ENCODE assay signal across 31 cellular contexts in genomic region chr5:148445578-148445977, GRCh38.
"Had no signal": no experiment of that assay in that cellular context is flagged by ENCODE, and none has a peak within 500 bp of the region (broad histone marks: within the 10 kb centered on the region; RNA-seq: fewer than 3 reads in every experiment).

No MANE protein-coding gene starts in this region.

- ATAC-seq: activated CD4-positive, alpha-beta T cell treated with anti-CD3 and anti-CD28 coated beads for 36 hours; activated CD8-positive, alpha-beta memory T cell treated with anti-CD3 and anti-CD28 coated beads, Interleukin-2, amount 10 ng/mL, durations not matched to agents 7 days and 5 days; activated CD8-positive, alpha-beta T cell treated with anti-CD3 and anti-CD28 coated beads, Interleukin-2, amount 10 ng/mL, durations not matched to agents 7 days and 5 days; activated naive CD8-positive, alpha-beta T cell treated with anti-CD3 and anti-CD28 coated beads, Interleukin-2, amount 50 U/mL, for 24 hours; body of pancreas; esophagus mucosa had no signal

- H3K27me3 ChIP-seq: adrenal gland, body of pancreas, dorsolateral prefrontal cortex had no signal

- H3K27ac ChIP-seq: adrenal gland, body of pancreas, coronary artery, dorsolateral prefrontal cortex had no signal

- H3K27ac Mint-ChIP-seq: activated CD4-positive, alpha-beta memory T cell treated with anti-CD3 and anti-CD28 coated beads for 36 hours; activated CD4-positive, alpha-beta T cell treated with anti-CD3 and anti-CD28 coated beads for 36 hours; activated CD4-positive, alpha-beta T cell treated with anti-CD3 and anti-CD28 coated beads, Interleukin-2, amount 10 ng/mL, durations not matched to agents 24 days and 14 days; activated CD8-positive, alpha-beta memory T cell treated with anti-CD3 and anti-CD28 coated beads, Interleukin-2, amount 10 ng/mL, durations not matched to agents 7 days and 5 days; activated CD8-positive, alpha-beta T cell treated with anti-CD3 and anti-CD28 coated beads, Interleukin-2, amount 10 ng/mL, durations not matched to agents 7 days and 5 days; activated naive CD4-positive, alpha-beta T cell treated with anti-CD3 and anti-CD28 coated beads for 36 hours; activated naive CD4-positive, alpha-beta T cell treated with anti-CD3 and anti-CD28 coated beads, Interleukin-2, amount 50 U/mL, for 24 hours; activated naive CD8-positive, alpha-beta T cell treated with anti-CD3 and anti-CD28 coated beads for 36 hours; activated naive CD8-positive, alpha-beta T cell treated with anti-CD3 and anti-CD28 coated beads, Interleukin-2, amount 50 U/mL, for 24 hours; activated T-helper 1 cell treated with anti-CD3 and anti-CD28 coated beads, Interleukin-12 subunit alpha, Interleukin-12 subunit beta, Interleukin-2, Interleukin-4 antibody, amounts not matched to agents 30 ng/mL and 10 ng/mL and 1 ng/mL, durations not matched to agents 14 hours and 24 hours and 36 hours; activated T-helper 2 cell treated with anti-CD3 and anti-CD28 coated beads, Interferon-gamma antibody, Interleukin-2, Interleukin-4, amounts not matched to agents 10 μg/mL and 5 μg/mL and 100 μg/mL, durations not matched to agents 14 hours and 24 hours and 36 hours; dendritic cell treated with granulocyte-macrophage colony-stimulating factor and Interleukin-4, amounts not matched to agents 40 ng/mL and 50 ng/mL, for 4 days; endodermal cell had no signal

- H3K9me3 Mint-ChIP-seq: activated CD4-positive, alpha-beta memory T cell treated with anti-CD3 and anti-CD28 coated beads for 36 hours; activated CD4-positive, alpha-beta T cell treated with anti-CD3 and anti-CD28 coated beads, Interleukin-2, amount 10 ng/mL, durations not matched to agents 24 days and 14 days; activated naive CD4-positive, alpha-beta T cell treated with anti-CD3 and anti-CD28 coated beads for 36 hours; activated naive CD4-positive, alpha-beta T cell treated with anti-CD3 and anti-CD28 coated beads, Interleukin-2, amount 50 U/mL, for 24 hours; activated naive CD8-positive, alpha-beta T cell treated with anti-CD3 and anti-CD28 coated beads for 36 hours; activated naive CD8-positive, alpha-beta T cell treated with anti-CD3 and anti-CD28 coated beads, Interleukin-2, amount 50 U/mL, for 24 hours; activated T-helper 1 cell treated with anti-CD3 and anti-CD28 coated beads, Interleukin-12 subunit alpha, Interleukin-12 subunit beta, Interleukin-2, Interleukin-4 antibody, amounts not matched to agents 30 ng/mL and 10 ng/mL and 1 ng/mL, durations not matched to agents 14 hours and 24 hours and 36 hours; activated T-helper 2 cell treated with anti-CD3 and anti-CD28 coated beads, Interferon-gamma antibody, Interleukin-2, Interleukin-4, amounts not matched to agents 10 μg/mL and 5 μg/mL and 100 μg/mL, durations not matched to agents 14 hours and 24 hours and 36 hours; central memory CD8-positive, alpha-beta T cell; dendritic cell treated with granulocyte-macrophage colony-stimulating factor and Interleukin-4, amounts not matched to agents 40 ng/mL and 50 ng/mL, for 4 days; endodermal cell had no signal

- H3K36me3 Mint-ChIP-seq: activated naive CD8-positive, alpha-beta T cell treated with anti-CD3 and anti-CD28 coated beads for 36 hours had no signal

- FAIRE-seq: frontal cortex had no signal

- H3K9me3 ChIP-seq: adrenal gland, body of pancreas had no signal

- DNase-seq: activated CD4-positive, alpha-beta memory T cell treated with anti-CD3 and anti-CD28 coated beads for 36 hours; activated CD4-positive, alpha-beta T cell treated with anti-CD3 and anti-CD28 coated beads for 36 hours; activated CD4-positive, alpha-beta T cell treated with anti-CD3 and anti-CD28 coated beads, Interleukin-2, amount 10 ng/mL, durations not matched to agents 24 days and 14 days; activated CD4-positive, CD25-positive, alpha-beta regulatory T cell; activated CD4-positive, CD25-positive, alpha-beta regulatory T cell treated with anti-CD3 and anti-CD28 coated beads, Interleukin-2, amount 50 U/mL, for 72 hours; activated CD8-positive, alpha-beta memory T cell treated with anti-CD3 and anti-CD28 coated beads, Interleukin-2, amount 10 ng/mL, durations not matched to agents 7 days and 5 days; activated CD8-positive, alpha-beta memory T cell treated with anti-CD3 and anti-CD28 coated beads, Interleukin-2, amount 50 U/mL, for 4 hours; activated CD8-positive, alpha-beta T cell treated with anti-CD3 and anti-CD28 coated beads, Interleukin-2, amount 10 ng/mL, durations not matched to agents 7 days and 5 days; activated effector memory CD4-positive, alpha-beta T cell treated with anti-CD3 and anti-CD28 coated beads, Interleukin-2, amount 50 U/mL, for 16 hours; activated naive CD4-positive, alpha-beta T cell treated with anti-CD3 and anti-CD28 coated beads for 36 hours; activated naive CD8-positive, alpha-beta T cell treated with anti-CD3 and anti-CD28 coated beads for 36 hours; activated naive CD8-positive, alpha-beta T cell treated with anti-CD3 and anti-CD28 coated beads, Interleukin-2, amount 50 U/mL, for 24 hours; activated T-cell treated with anti-CD3 and anti-CD28 coated beads, Interleukin-2, amount 50 U/mL, for 1 hour; activated T-cell treated with anti-CD3 and anti-CD28 coated beads, Interleukin-2, amount 50 U/mL, for 48 hours; adrenal gland; amygdala; aorta; body of pancreas; dorsolateral prefrontal cortex; effector memory CD4-positive, alpha-beta T cell; endodermal cell; foreskin fibroblast; T-helper 2 cell had no signal

- H3K4me1 Mint-ChIP-seq: activated CD4-positive, alpha-beta T cell treated with anti-CD3 and anti-CD28 coated beads for 36 hours; activated CD4-positive, alpha-beta T cell treated with anti-CD3 and anti-CD28 coated beads, Interleukin-2, amount 10 ng/mL, durations not matched to agents 24 days and 14 days; activated CD8-positive, alpha-beta memory T cell treated with anti-CD3 and anti-CD28 coated beads, Interleukin-2, amount 10 ng/mL, durations not matched to agents 7 days and 5 days; activated naive CD8-positive, alpha-beta T cell treated with anti-CD3 and anti-CD28 coated beads for 36 hours; activated naive CD8-positive, alpha-beta T cell treated with anti-CD3 and anti-CD28 coated beads, Interleukin-2, amount 50 U/mL, for 24 hours; central memory CD8-positive, alpha-beta T cell had no signal

- H3K4me3 ChIP-seq: adrenal gland, body of pancreas, coronary artery, dorsolateral prefrontal cortex had no signal

- H3K27me3 Mint-ChIP-seq: activated CD4-positive, alpha-beta memory T cell treated with anti-CD3 and anti-CD28 coated beads for 36 hours; activated CD4-positive, alpha-beta T cell treated with anti-CD3 and anti-CD28 coated beads for 36 hours; activated CD4-positive, alpha-beta T cell treated with anti-CD3 and anti-CD28 coated beads, Interleukin-2, amount 10 ng/mL, durations not matched to agents 24 days and 14 days; activated CD8-positive, alpha-beta memory T cell treated with anti-CD3 and anti-CD28 coated beads, Interleukin-2, amount 10 ng/mL, durations not matched to agents 7 days and 5 days; activated naive CD4-positive, alpha-beta T cell treated with anti-CD3 and anti-CD28 coated beads, Interleukin-2, amount 50 U/mL, for 24 hours; activated naive CD8-positive, alpha-beta T cell treated with anti-CD3 and anti-CD28 coated beads for 36 hours; activated naive CD8-positive, alpha-beta T cell treated with anti-CD3 and anti-CD28 coated beads, Interleukin-2, amount 50 U/mL, for 24 hours; central memory CD8-positive, alpha-beta T cell; dendritic cell treated with granulocyte-macrophage colony-stimulating factor and Interleukin-4, amounts not matched to agents 40 ng/mL and 50 ng/mL, for 4 days had no signal

- H3K4me1 ChIP-seq: adrenal gland, body of pancreas had no signal

- H3K4me3 Mint-ChIP-seq: activated CD4-positive, alpha-beta memory T cell treated with anti-CD3 and anti-CD28 coated beads for 36 hours; activated CD4-positive, alpha-beta T cell treated with anti-CD3 and anti-CD28 coated beads for 36 hours; activated CD4-positive, alpha-beta T cell treated with anti-CD3 and anti-CD28 coated beads, Interleukin-2, amount 10 ng/mL, durations not matched to agents 24 days and 14 days; activated CD8-positive, alpha-beta memory T cell treated with anti-CD3 and anti-CD28 coated beads, Interleukin-2, amount 10 ng/mL, durations not matched to agents 7 days and 5 days; activated CD8-positive, alpha-beta T cell treated with anti-CD3 and anti-CD28 coated beads, Interleukin-2, amount 10 ng/mL, durations not matched to agents 7 days and 5 days; activated naive CD4-positive, alpha-beta T cell treated with anti-CD3 and anti-CD28 coated beads for 36 hours; activated naive CD4-positive, alpha-beta T cell treated with anti-CD3 and anti-CD28 coated beads, Interleukin-2, amount 50 U/mL, for 24 hours; activated naive CD8-positive, alpha-beta T cell treated with anti-CD3 and anti-CD28 coated beads for 36 hours; activated naive CD8-positive, alpha-beta T cell treated with anti-CD3 and anti-CD28 coated beads, Interleukin-2, amount 50 U/mL, for 24 hours; activated T-helper 1 cell treated with anti-CD3 and anti-CD28 coated beads, Interleukin-12 subunit alpha, Interleukin-12 subunit beta, Interleukin-2, Interleukin-4 antibody, amounts not matched to agents 30 ng/mL and 10 ng/mL and 1 ng/mL, durations not matched to agents 14 hours and 24 hours and 36 hours; central memory CD8-positive, alpha-beta T cell; dendritic cell treated with granulocyte-macrophage colony-stimulating factor and Interleukin-4, amounts not matched to agents 40 ng/mL and 50 ng/mL, for 4 days; endodermal cell had no signal
